In genomic region chr22:45284705-45285305, GRCh38 we compare ENCODE assay signal across 9 cellular contexts. TPM values are rescaled to one million over a fixed set of nuclear protein-coding genes. Genes with fewer than 3 reads are reported as not detected.
DNase-seq lines count a peak whose midpoint lies in the region; ATAC-seq lines count a peak whose summit lies in the region.
"Had no signal": no experiment of that assay in that cellular context is flagged by ENCODE, and none has a peak within 500 bp of the region (broad histone marks: within the 10 kb centered on the region; RNA-seq: fewer than 3 reads in every experiment).

Gene UPK3A (plus strand): TSS chr22:45284949. CDS start chr22:45285014, 65 bp downstream.

- H3K9me3 ChIP-seq in Karpas-422 (ENCODE audit: low read length) = no peaks in the 10 kb centered on the region
- H3K9me3 ChIP-seq in endocrine pancreas (ENCODE audit: control insufficient read depth, low read length) = no peaks in the 10 kb centered on the region
- no peaks in the 10 kb centered on the region for H3K9me3 ChIP-seq in naive thymus-derived CD4-positive, alpha-beta T cell (ENCODE audit: control insufficient read depth in 2 of 3, low read length in 3 of 3)

- no peak within 1 kb of the TSS for H3K27ac ChIP-seq in Karpas-422 (ENCODE audit: low read length)
- H3K27ac ChIP-seq in naive thymus-derived CD4-positive, alpha-beta T cell (ENCODE audit: low read depth, low read length) = no peak within 1 kb of the TSS

- peak; percentile 46 for DNase-seq in AG08396 (ENCODE audit: low spot score)
- DNase-seq in Karpas-422 = peak; percentile 74
- peak; percentile 70 for DNase-seq in activated CD4-positive, alpha-beta memory T cell treated with anti-CD3 and anti-CD28 coated beads for 36 hours
- peak; percentile 43 to 65 (median 58) for DNase-seq in naive thymus-derived CD4-positive, alpha-beta T cell
- DNase-seq in stimulated activated naive CD8-positive, alpha-beta T cell treated with anti-CD3 and anti-CD28 coated beads, Interleukin-15, amount 100 ng/mL, for 72 hours = peak; percentile 56 to 59
- no peak for DNase-seq in GF-D8 (lab: John Stamatoyannopoulos, UW)

- CTCF ChIA-PET in activated CD4-positive, alpha-beta memory T cell treated with anti-CD3 and anti-CD28 coated beads for 36 hours (lab: Charles Lee) = no interaction called here
- CTCF ChIA-PET in naive thymus-derived CD4-positive, alpha-beta T cell (lab: Charles Lee) = no interaction called here

- peaks cover 9% of the 10 kb centered on the region for H3K27me3 Mint-ChIP-seq in activated CD4-positive, alpha-beta memory T cell treated with anti-CD3 and anti-CD28 coated beads for 36 hours
- peaks cover 4 to 43% (median 10%) of the 10 kb centered on the region in 5 donors for H3K27me3 Mint-ChIP-seq in naive thymus-derived CD4-positive, alpha-beta T cell
- peaks cover 49% of the 10 kb centered on the region for H3K27me3 Mint-ChIP-seq in stimulated activated naive CD8-positive, alpha-beta T cell treated with anti-CD3 and anti-CD28 coated beads, Interleukin-15, amount 100 ng/mL, for 72 hours

- no peak within 1 kb of the TSS for H3K27ac Mint-ChIP-seq in activated CD4-positive, alpha-beta memory T cell treated with anti-CD3 and anti-CD28 coated beads for 36 hours
- peak within 1 kb of the TSS in 1 of 9 donors; percentile 60 for H3K27ac Mint-ChIP-seq in naive thymus-derived CD4-positive, alpha-beta T cell
- no peak within 1 kb of the TSS for H3K27ac Mint-ChIP-seq in stimulated activated naive CD8-positive, alpha-beta T cell treated with anti-CD3 and anti-CD28 coated beads, Interleukin-15, amount 100 ng/mL, for 72 hours

- H3K4me1 Mint-ChIP-seq in activated CD4-positive, alpha-beta memory T cell treated with anti-CD3 and anti-CD28 coated beads for 36 hours (ENCODE audit: low read depth) = peaks cover 5% of the 10 kb centered on the region
- peaks cover 4 to 16% (median 12%) of the 10 kb centered on the region in 7 donors for H3K4me1 Mint-ChIP-seq in naive thymus-derived CD4-positive, alpha-beta T cell
- H3K4me1 Mint-ChIP-seq in stimulated activated naive CD8-positive, alpha-beta T cell treated with anti-CD3 and anti-CD28 coated beads, Interleukin-15, amount 100 ng/mL, for 72 hours = peaks cover 27% of the 10 kb centered on the region

- no peaks in the 10 kb centered on the region for H3K27me3 ChIP-seq in Karpas-422 (ENCODE audit: low read length)
- no peaks in the 10 kb centered on the region for H3K27me3 ChIP-seq in endocrine pancreas (ENCODE audit: control insufficient read depth, insufficient read depth, low read length)
- H3K27me3 ChIP-seq in naive thymus-derived CD4-positive, alpha-beta T cell (ENCODE audit: control insufficient read depth in 2 of 2, insufficient read depth in 2 of 2, low read length in 2 of 2) = no peaks in the 10 kb centered on the region

- peak within 1 kb of the TSS; percentile 15 for H3K4me2 ChIP-seq in Karpas-422 (ENCODE audit: low read depth, low read length, poor library complexity, severe bottlenecking)

- H3K79me2 ChIP-seq in Karpas-422 (ENCODE audit: low read length) = no peaks in the 10 kb centered on the region

- H3K4me3 ChIP-seq in Karpas-422 (ENCODE audit: low read length) = no peak within 1 kb of the TSS
- H3K4me3 ChIP-seq in endocrine pancreas (ENCODE audit: control insufficient read depth, insufficient read depth, low read length) = no peak within 1 kb of the TSS
- H3K4me3 ChIP-seq in naive thymus-derived CD4-positive, alpha-beta T cell (ENCODE audit: low read length) = peak within 1 kb of the TSS; percentile 46

- no peaks in the 10 kb centered on the region for H3K36me3 Mint-ChIP-seq in activated CD4-positive, alpha-beta memory T cell treated with anti-CD3 and anti-CD28 coated beads for 36 hours
- no peaks in the 10 kb centered on the region for H3K36me3 Mint-ChIP-seq in naive thymus-derived CD4-positive, alpha-beta T cell

- no peaks in the 10 kb centered on the region for H3K9me3 Mint-ChIP-seq in activated CD4-positive, alpha-beta memory T cell treated with anti-CD3 and anti-CD28 coated beads for 36 hours
- H3K9me3 Mint-ChIP-seq in naive thymus-derived CD4-positive, alpha-beta T cell = peaks cover 0 to 1% (median 0%) of the 10 kb centered on the region in 11 donors
- no peaks in the 10 kb centered on the region for H3K9me3 Mint-ChIP-seq in stimulated activated naive CD8-positive, alpha-beta T cell treated with anti-CD3 and anti-CD28 coated beads, Interleukin-15, amount 100 ng/mL, for 72 hours

- H3K4me1 ChIP-seq in Karpas-422 (ENCODE audit: low read length) (peaks cover 10% of the 10 kb centered on the region), endocrine pancreas (ENCODE audit: control insufficient read depth, insufficient read depth, low read length) (no peaks in the 10 kb centered on the region)
- H3K4me1 ChIP-seq in naive thymus-derived CD4-positive, alpha-beta T cell (ENCODE audit: control insufficient read depth in 2 of 2, insufficient read depth in 2 of 2, low read length in 2 of 2) = peaks cover 3 to 10% of the 10 kb centered on the region in 2 donors

- POLR2A ChIA-PET in activated CD4-positive, alpha-beta memory T cell treated with anti-CD3 and anti-CD28 coated beads for 36 hours (lab: Charles Lee) = no interaction called here
- POLR2A ChIA-PET in naive thymus-derived CD4-positive, alpha-beta T cell (lab: Charles Lee) = interaction anchor here (0.6 kb wide), 1 partner anchor 57 kb away, joined by 3 read pairs; no protein-coding TSS in a partner anchor

- H3K36me3 ChIP-seq in Karpas-422 (ENCODE audit: insufficient read depth, low read length) (no peaks in the 10 kb centered on the region), endocrine pancreas (ENCODE audit: control insufficient read depth, insufficient read depth, low read length) (no peaks in the 10 kb centered on the region)
- H3K36me3 ChIP-seq in naive thymus-derived CD4-positive, alpha-beta T cell (ENCODE audit: control insufficient read depth in 2 of 3, insufficient read depth in 3 of 3, low read length in 3 of 3) = no peaks in the 10 kb centered on the region

- H3K9ac ChIP-seq in Karpas-422 (ENCODE audit: low read length) = no peak within 1 kb of the TSS
- H3K9ac ChIP-seq in endocrine pancreas (ENCODE audit: control insufficient read depth, insufficient read depth, low read length) = peak within 1 kb of the TSS; percentile 31

- no peak within 1 kb of the TSS for H2AFZ ChIP-seq in Karpas-422 (ENCODE audit: low read length)

- H4K20me1 ChIP-seq in Karpas-422 (ENCODE audit: insufficient read depth, low read depth, low read length) = no peaks in the 10 kb centered on the region

- H3K4me3 Mint-ChIP-seq in activated CD4-positive, alpha-beta memory T cell treated with anti-CD3 and anti-CD28 coated beads for 36 hours = no peak within 1 kb of the TSS
- peak within 1 kb of the TSS; percentile 9 to 64 (median 50) for H3K4me3 Mint-ChIP-seq in naive thymus-derived CD4-positive, alpha-beta T cell
- peak within 1 kb of the TSS; percentile 59 to 64 for H3K4me3 Mint-ChIP-seq in stimulated activated naive CD8-positive, alpha-beta T cell treated with anti-CD3 and anti-CD28 coated beads, Interleukin-15, amount 100 ng/mL, for 72 hours

- no peaks in the 10 kb centered on the region for H3K9me2 ChIP-seq in Karpas-422 (replicated peaks; ENCODE audit: insufficient read depth, low read length)

- intact Hi-C loops in activated CD4-positive, alpha-beta memory T cell treated with anti-CD3 and anti-CD28 coated beads for 36 hours (cut with micrococcal nuclease) = no loop called here
- intact Hi-C loops in naive thymus-derived CD4-positive, alpha-beta T cell (cut with micrococcal nuclease) = loop anchor here in 1 of 2 donors (5.0 kb wide), 1 partner anchor 32 kb away; no protein-coding TSS in a partner anchor

- ATAC-seq in naive thymus-derived CD4-positive, alpha-beta T cell = peak; percentile 98
- ATAC-seq in stimulated activated naive CD8-positive, alpha-beta T cell treated with anti-CD3 and anti-CD28 coated beads, Interleukin-15, amount 100 ng/mL, for 72 hours = peak; percentile 94
- no peak for ATAC-seq in HG03159 (IDR thresholded peaks at IDR 0.05; ENCODE audit: unreplicated experiment)

RNA-seq across cellular contexts. Expression of gene UPK3A, which starts in this region (rescaled TPM):
- total RNA-seq in Karpas-422 (2014; rRNA removed; shearing (Covaris generic); ENCODE audit: low replicate concordance) = not detected in 2 replicates
- not detected for total RNA-seq in activated CD4-positive, alpha-beta memory T cell treated with anti-CD3 and anti-CD28 coated beads for 36 hours
- total RNA-seq in naive thymus-derived CD4-positive, alpha-beta T cell = under 1 TPM in 1 of 5 experiments, not detected in 4; 0.61 TPM
- under 1 TPM in 1 of 2 donors, not detected in 1; 0.25 TPM for polyA plus RNA-seq in naive thymus-derived CD4-positive, alpha-beta T cell
- polyA plus RNA-seq: adipose tissue had no signal

Comparison
In these comparisons a context has a peak if more than half of its experiments do, and no peak if none do; other contexts are left out.
1. Peak in DNase-seq and H3K4me2 ChIP-seq in Karpas-422; RNA of the gene not detected or under 1 TPM.
2. Peak in DNase-seq in activated CD4-positive, alpha-beta memory T cell treated with anti-CD3 and anti-CD28 coated beads for 36 hours; RNA of the gene not detected or under 1 TPM.
3. Peak in DNase-seq, ATAC-seq and H3K4me3 ChIP-seq in naive thymus-derived CD4-positive, alpha-beta T cell; RNA of the gene not detected or under 1 TPM.